Comparison of ENCODE assay signal across 8 cellular contexts in the genomic region with DNA sequence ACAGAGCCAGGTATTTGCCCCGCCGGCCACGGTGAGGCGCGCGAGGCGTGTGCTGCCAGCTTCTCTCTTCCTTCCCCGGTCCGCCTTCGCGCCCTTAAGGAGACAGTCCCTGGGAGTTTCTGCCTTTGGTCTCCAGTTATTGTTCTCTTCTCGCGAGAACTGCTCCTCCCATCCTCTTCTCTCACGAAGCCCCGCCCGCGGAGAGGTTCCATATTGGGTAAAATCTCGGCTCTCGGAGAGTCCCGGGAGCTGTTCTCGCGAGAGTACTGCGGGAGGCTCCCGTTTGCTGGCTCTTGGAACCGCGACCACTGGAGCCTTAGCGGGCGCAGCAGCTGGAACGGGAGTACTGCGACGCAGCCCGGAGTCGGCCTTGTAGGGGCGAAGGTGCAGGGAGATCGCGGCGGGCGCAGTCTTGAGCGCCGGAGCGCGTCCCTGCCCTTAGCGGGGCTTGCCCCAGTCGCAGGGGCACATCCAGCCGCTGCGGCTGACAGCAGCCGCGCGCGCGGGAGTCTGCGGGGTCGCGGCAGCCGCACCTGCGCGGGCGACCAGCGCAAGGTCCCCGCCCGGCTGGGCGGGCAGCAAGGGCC. TPM values are rescaled to one million over a fixed set of nuclear protein-coding genes. Genes with fewer than 3 reads are reported as not detected.
DNase-seq lines count a peak whose midpoint lies in the region; ATAC-seq and TF ChIP-seq lines count a peak whose summit lies in the region.

A gene (plus strand): TSS at position 308 of the 587 bp plus-strand sequence. CDS start 350 bp downstream, outside the sequence.

- in situ Hi-C loops in G401 (cut with HindIII; ENCODE audit: low sequenced_read_pairs): no loop called here

- no peaks in the 10 kb centered on the region for H3K36me3 Mint-ChIP-seq in natural killer cell

- H3K4me3 ChIP-seq in H7 (ENCODE audit: insufficient read depth, low read depth, low read length) (peak within 1 kb of the TSS; percentile 93), Loucy (ENCODE audit: low read length, poor library complexity, severe bottlenecking) (peak within 1 kb of the TSS; percentile 85), fibroblast of mammary gland (ENCODE audit: control insufficient read depth, low read depth, low read length) (peak within 1 kb of the TSS; percentile 97)

- peak within 1 kb of the TSS; percentile 85 for H3K4me2 ChIP-seq in Loucy (ENCODE audit: low read depth, low read length, poor library complexity, severe bottlenecking)

- H3K9me3 ChIP-seq in Loucy (ENCODE audit: insufficient read depth, low read depth, low read length): no peaks in the 10 kb centered on the region

- H3K4me3 Mint-ChIP-seq in natural killer cell: peak within 1 kb of the TSS; percentile 97

- DNase-seq in G401 (ENCODE audit: low spot score) (peak; percentile 100), H7 (peak; percentile 95), fibroblast of mammary gland (ENCODE audit: low read depth) (peak; percentile 100), natural killer cell (peak; percentile 97)
- DNase-seq in activated T-helper 9 cell treated with anti-CD3 and anti-CD28 coated beads, Interleukin-2, amount 50 U/mL, for 16 hours (ENCODE audit: low read depth): peak; percentile 95
- peak; percentile 97 for DNase-seq in stimulated activated naive CD4-positive, alpha-beta T cell treated with Interleukin-2 at 50 U/mL for 16 hours (lab: John Stamatoyannopoulos, UW)

- peak; percentile 93 for TF ChIP-seq POLR2A in Raji (IDR thresholded peaks at IDR 0.05; ENCODE audit: insufficient read depth, low read depth, low read length)

- H3K36me3 ChIP-seq in H7 (replicated peaks; ENCODE audit: control insufficient read depth, insufficient read depth, low read length) (no peaks in the 10 kb centered on the region), Loucy (ENCODE audit: insufficient read depth, low read length) (no peaks in the 10 kb centered on the region)

- no peaks in the 10 kb centered on the region for H3K9me2 ChIP-seq in Loucy (replicated peaks; ENCODE audit: low read depth, low read length)

- peaks cover 35 to 36% of the 10 kb centered on the region in 2 donors for H3K4me1 Mint-ChIP-seq in natural killer cell

- H3K27me3 Mint-ChIP-seq in natural killer cell (ENCODE audit: low read depth in 2 of 2): peaks cover 13 to 29% of the 10 kb centered on the region in 2 donors

- peaks cover 13% of the 10 kb centered on the region for H3K4me1 ChIP-seq in Loucy (ENCODE audit: insufficient read depth, low read length, poor library complexity, severe bottlenecking)

- peaks cover 50% of the 10 kb centered on the region for H3K79me2 ChIP-seq in Loucy (ENCODE audit: insufficient read depth, low read length)

- TF ChIP-seq CTCF in Loucy (conservative IDR thresholded peaks at IDR 0.05; ENCODE audit: low read length) (peak; percentile 80), fibroblast of mammary gland (conservative IDR thresholded peaks at IDR 0.05; ENCODE audit: control insufficient read depth, insufficient read depth, low read depth, low read length) (peak; percentile 85), natural killer cell (IDR thresholded peaks at IDR 0.05) (peak; percentile 81)

- peak; percentile 87 to 97 (median 90) for ATAC-seq in natural killer cell

- H3K9me3 Mint-ChIP-seq in natural killer cell: no peaks in the 10 kb centered on the region

- peaks cover 6% of the 10 kb centered on the region for H3K27me3 ChIP-seq in H7 (ENCODE audit: control insufficient read depth, insufficient read depth, low read length)
- peaks cover 9% of the 10 kb centered on the region for H3K27me3 ChIP-seq in Loucy (ENCODE audit: insufficient read depth, low read length, poor library complexity, severe bottlenecking)

- peaks cover 46% of the 10 kb centered on the region for H4K20me1 ChIP-seq in Loucy (ENCODE audit: insufficient read depth, low read length, poor library complexity, severe bottlenecking)

- intact Hi-C loops in natural killer cell (cut with micrococcal nuclease): loop anchor here (1.0 kb wide), 6 partner anchors 68 to 333 kb away; a partner anchor contains a TSS

- H3K27ac Mint-ChIP-seq in natural killer cell: peak within 1 kb of the TSS; percentile 93 to 94

- H3K9ac ChIP-seq in Loucy (ENCODE audit: low read depth, low read length, poor library complexity, severe bottlenecking): peak within 1 kb of the TSS; percentile 100

- H3F3A ChIP-seq in Loucy (ENCODE audit: low read depth): peaks cover 10% of the 10 kb centered on the region

- H2AFZ ChIP-seq in Loucy (ENCODE audit: low read length): no peak within 1 kb of the TSS

RNA-seq across cellular contexts. Expression of the gene that starts here (rescaled TPM):
- 29.5 and 32.9 TPM in 2 replicates for total RNA-seq in G401 (2014; rRNA removed; shearing (Covaris generic))
- 34.2 and 35.8 TPM in 2 replicates for total RNA-seq in H7 (2014; rRNA removed; shearing (Covaris generic))
- total RNA-seq in natural killer cell: 100 to 1,000 TPM in 1 of 3 donors, 10 to 100 TPM in 2; 68.0 to 106 (median 84.5) TPM

Comparison
In these comparisons a context has a peak if more than half of its experiments do, and no peak if none do; other contexts are left out.
1. Peak in every context shown above with its lines: DNase-seq, ATAC-seq and H3K4me3 ChIP-seq.